Comparison of ENCODE assay signal across 1 cellular context in the genomic region with DNA sequence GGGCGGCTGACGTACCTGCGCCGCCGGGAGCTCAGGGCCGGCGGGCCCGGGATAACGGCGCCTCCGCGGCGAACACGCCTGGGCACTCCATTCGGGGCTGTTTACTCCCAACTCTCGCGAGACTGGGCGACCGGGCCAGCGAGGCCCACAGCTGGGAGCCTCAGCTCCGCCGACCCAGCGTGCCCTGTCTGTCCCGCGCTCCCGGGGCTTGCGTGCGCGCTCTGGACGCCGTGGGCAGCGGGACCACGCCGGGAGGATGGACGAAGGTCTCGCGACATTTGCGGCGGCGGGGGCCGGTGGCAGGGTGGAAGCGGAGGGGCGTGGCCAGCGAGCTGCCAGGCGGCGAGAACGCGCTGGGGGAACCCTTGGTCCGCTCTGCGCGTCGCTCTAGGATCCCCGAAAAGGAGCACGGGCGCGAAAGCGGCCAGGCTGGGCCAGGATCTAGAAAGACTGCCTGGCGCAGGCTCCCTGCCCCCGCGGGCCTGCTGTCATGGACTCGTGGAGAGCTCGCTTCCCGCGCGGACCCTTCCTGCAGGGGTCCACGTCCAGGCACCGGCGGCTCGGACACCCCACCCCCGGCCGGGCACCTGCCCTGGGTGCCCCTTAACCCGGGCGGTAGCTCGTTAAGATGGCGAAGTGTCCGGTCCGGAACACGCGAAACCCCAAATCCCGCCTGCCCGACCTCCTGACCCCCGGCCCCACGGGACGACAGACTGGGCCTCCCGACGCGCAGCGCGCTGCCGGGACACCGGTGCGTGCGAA.
TF ChIP-seq lines count a peak whose summit lies in the region.

A gene (minus strand): TSS at position 223 of the 762 bp plus-strand sequence. CDS start 15,159 bp downstream, outside the sequence.

TF ChIP-seq in HepG2, 621 proteins besides CTCF, POLR2A, EP300 and RAD21 (continued from another document and continues in another):
- TF ChIP-seq, protein P1, sequence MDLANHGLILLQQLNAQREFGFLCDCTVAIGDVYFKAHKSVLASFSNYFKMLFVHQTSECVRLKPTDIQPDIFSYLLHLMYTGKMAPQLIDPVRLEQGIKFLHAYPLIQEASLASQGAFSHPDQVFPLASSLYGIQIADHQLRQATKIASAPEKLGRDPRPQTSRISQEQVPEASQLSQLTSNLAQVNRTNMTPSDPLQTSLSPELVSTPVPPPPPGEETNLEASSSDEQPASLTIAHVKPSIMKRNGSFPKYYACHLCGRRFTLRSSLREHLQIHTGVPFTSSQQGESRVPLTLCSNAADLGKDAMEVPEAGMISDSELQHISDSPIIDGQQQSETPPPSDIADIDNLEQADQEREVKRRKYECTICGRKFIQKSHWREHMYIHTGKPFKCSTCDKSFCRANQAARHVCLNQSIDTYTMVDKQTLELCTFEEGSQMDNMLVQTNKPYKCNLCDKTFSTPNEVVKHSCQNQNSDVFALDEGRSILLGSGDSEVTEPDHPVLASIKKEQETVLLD (CRISPR knock-in tag; IDR thresholded peaks at IDR 0.05; ENCODE audit: low read depth) = peak; percentile 98
- TF ChIP-seq ZNF235 (CRISPR knock-in tag; IDR thresholded peaks at IDR 0.05; ENCODE audit: borderline replicate concordance) (peak; percentile 48; the same call in 1 of the 2 replicates), ZNF501 (CRISPR knock-in tag; IDR thresholded peaks at IDR 0.05) (peak; percentile 95), ZNF703 (CRISPR knock-in tag; IDR thresholded peaks at IDR 0.05; ENCODE audit: borderline replicate concordance) (peak; percentile 34; the same call in 1 of the 2 replicates), BHLHE40 (IDR thresholded peaks at IDR 0.05; ENCODE audit: low read length) (no peak), ZNF354B (CRISPR knock-in tag; IDR thresholded peaks at IDR 0.05) (0 out of 2 replicates have a peak, but pooled peaks have one; percentile 26), ZNF614 (CRISPR knock-in tag; IDR thresholded peaks at IDR 0.05; ENCODE audit: borderline replicate concordance) (peak; percentile 79; the same call in 1 of the 2 replicates), ATRX (CRISPR knock-in tag; IDR thresholded peaks at IDR 0.05; ENCODE audit: borderline replicate concordance) (peak; percentile 73; the same call in 1 of the 2 replicates), TP53 (CRISPR knock-in tag; conservative IDR thresholded peaks at IDR 0.05) (no peak), NFYC (CRISPR knock-in tag; IDR thresholded peaks at IDR 0.05) (no peak; the same call in 1 of the 2 replicates), NFIB (CRISPR knock-in tag; IDR thresholded peaks at IDR 0.05; ENCODE audit: borderline replicate concordance) (no peak), ZSCAN31 (CRISPR knock-in tag; IDR thresholded peaks at IDR 0.05; ENCODE audit: low read depth) (peak; percentile 84), ZNF12 (CRISPR knock-in tag; IDR thresholded peaks at IDR 0.05) (no peak), BORCS8-MEF2B (CRISPR knock-in tag; IDR thresholded peaks at IDR 0.05) (peak; percentile 25; the same call in 1 of the 2 replicates), ZNF605 (CRISPR knock-in tag; IDR thresholded peaks at IDR 0.05) (peak; percentile 97), HOXA3 (CRISPR knock-in tag; IDR thresholded peaks at IDR 0.05) (peak; percentile 79), ZBTB7B (CRISPR knock-in tag; IDR thresholded peaks at IDR 0.05) (peak; percentile 79), ZNF160 (CRISPR knock-in tag; IDR thresholded peaks at IDR 0.05) (no peak), ZNF33A (CRISPR knock-in tag; IDR thresholded peaks at IDR 0.05; ENCODE audit: borderline replicate concordance) (peak; percentile 86; the same call in 1 of the 2 replicates), SNAI1 (CRISPR knock-in tag; IDR thresholded peaks at IDR 0.05; ENCODE audit: borderline replicate concordance) (0 out of 2 replicates have a peak, but pooled peaks have one; percentile 51)
- TF ChIP-seq, protein P2, sequence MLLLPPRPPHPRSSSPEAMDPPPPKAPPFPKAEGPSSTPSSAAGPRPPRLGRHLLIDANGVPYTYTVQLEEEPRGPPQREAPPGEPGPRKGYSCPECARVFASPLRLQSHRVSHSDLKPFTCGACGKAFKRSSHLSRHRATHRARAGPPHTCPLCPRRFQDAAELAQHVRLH (CRISPR knock-in tag; IDR thresholded peaks at IDR 0.05; ENCODE audit: borderline replicate concordance, low read depth) = peak; percentile 63
- TF ChIP-seq, protein P3, sequence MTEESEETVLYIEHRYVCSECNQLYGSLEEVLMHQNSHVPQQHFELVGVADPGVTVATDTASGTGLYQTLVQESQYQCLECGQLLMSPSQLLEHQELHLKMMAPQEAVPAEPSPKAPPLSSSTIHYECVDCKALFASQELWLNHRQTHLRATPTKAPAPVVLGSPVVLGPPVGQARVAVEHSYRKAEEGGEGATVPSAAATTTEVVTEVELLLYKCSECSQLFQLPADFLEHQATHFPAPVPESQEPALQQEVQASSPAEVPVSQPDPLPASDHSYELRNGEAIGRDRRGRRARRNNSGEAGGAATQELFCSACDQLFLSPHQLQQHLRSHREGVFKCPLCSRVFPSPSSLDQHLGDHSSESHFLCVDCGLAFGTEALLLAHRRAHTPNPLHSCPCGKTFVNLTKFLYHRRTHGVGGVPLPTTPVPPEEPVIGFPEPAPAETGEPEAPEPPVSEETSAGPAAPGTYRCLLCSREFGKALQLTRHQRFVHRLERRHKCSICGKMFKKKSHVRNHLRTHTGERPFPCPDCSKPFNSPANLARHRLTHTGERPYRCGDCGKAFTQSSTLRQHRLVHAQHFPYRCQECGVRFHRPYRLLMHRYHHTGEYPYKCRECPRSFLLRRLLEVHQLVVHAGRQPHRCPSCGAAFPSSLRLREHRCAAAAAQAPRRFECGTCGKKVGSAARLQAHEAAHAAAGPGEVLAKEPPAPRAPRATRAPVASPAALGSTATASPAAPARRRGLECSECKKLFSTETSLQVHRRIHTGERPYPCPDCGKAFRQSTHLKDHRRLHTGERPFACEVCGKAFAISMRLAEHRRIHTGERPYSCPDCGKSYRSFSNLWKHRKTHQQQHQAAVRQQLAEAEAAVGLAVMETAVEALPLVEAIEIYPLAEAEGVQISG (CRISPR knock-in tag; IDR thresholded peaks at IDR 0.05) = peak; percentile 87
- TF ChIP-seq, protein P4, sequence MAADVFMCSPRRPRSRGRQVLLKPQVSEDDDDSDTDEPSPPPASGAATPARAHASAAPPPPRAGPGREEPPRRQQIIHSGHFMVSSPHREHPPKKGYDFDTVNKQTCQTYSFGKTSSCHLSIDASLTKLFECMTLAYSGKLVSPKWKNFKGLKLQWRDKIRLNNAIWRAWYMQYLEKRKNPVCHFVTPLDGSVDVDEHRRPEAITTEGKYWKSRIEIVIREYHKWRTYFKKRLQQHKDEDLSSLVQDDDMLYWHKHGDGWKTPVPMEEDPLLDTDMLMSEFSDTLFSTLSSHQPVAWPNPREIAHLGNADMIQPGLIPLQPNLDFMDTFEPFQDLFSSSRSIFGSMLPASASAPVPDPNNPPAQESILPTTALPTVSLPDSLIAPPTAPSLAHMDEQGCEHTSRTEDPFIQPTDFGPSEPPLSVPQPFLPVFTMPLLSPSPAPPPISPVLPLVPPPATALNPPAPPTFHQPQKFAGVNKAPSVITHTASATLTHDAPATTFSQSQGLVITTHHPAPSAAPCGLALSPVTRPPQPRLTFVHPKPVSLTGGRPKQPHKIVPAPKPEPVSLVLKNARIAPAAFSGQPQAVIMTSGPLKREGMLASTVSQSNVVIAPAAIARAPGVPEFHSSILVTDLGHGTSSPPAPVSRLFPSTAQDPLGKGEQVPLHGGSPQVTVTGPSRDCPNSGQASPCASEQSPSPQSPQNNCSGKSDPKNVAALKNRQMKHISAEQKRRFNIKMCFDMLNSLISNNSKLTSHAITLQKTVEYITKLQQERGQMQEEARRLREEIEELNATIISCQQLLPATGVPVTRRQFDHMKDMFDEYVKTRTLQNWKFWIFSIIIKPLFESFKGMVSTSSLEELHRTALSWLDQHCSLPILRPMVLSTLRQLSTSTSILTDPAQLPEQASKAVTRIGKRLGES (CRISPR knock-in tag; IDR thresholded peaks at IDR 0.05; ENCODE audit: borderline replicate concordance) = no peak
- TF ChIP-seq, protein P5, sequence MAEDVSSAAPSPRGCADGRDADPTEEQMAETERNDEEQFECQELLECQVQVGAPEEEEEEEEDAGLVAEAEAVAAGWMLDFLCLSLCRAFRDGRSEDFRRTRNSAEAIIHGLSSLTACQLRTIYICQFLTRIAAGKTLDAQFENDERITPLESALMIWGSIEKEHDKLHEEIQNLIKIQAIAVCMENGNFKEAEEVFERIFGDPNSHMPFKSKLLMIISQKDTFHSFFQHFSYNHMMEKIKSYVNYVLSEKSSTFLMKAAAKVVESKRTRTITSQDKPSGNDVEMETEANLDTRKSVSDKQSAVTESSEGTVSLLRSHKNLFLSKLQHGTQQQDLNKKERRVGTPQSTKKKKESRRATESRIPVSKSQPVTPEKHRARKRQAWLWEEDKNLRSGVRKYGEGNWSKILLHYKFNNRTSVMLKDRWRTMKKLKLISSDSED (CRISPR knock-in tag; IDR thresholded peaks at IDR 0.05) = no peak
- TF ChIP-seq, protein P6, sequence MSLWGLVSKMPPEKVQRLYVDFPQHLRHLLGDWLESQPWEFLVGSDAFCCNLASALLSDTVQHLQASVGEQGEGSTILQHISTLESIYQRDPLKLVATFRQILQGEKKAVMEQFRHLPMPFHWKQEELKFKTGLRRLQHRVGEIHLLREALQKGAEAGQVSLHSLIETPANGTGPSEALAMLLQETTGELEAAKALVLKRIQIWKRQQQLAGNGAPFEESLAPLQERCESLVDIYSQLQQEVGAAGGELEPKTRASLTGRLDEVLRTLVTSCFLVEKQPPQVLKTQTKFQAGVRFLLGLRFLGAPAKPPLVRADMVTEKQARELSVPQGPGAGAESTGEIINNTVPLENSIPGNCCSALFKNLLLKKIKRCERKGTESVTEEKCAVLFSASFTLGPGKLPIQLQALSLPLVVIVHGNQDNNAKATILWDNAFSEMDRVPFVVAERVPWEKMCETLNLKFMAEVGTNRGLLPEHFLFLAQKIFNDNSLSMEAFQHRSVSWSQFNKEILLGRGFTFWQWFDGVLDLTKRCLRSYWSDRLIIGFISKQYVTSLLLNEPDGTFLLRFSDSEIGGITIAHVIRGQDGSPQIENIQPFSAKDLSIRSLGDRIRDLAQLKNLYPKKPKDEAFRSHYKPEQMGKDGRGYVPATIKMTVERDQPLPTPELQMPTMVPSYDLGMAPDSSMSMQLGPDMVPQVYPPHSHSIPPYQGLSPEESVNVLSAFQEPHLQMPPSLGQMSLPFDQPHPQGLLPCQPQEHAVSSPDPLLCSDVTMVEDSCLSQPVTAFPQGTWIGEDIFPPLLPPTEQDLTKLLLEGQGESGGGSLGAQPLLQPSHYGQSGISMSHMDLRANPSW (CRISPR knock-in tag; IDR thresholded peaks at IDR 0.05; ENCODE audit: borderline replicate concordance) = peak; percentile 96; the same call in 1 of the 2 replicates
- TF ChIP-seq, protein P7, sequence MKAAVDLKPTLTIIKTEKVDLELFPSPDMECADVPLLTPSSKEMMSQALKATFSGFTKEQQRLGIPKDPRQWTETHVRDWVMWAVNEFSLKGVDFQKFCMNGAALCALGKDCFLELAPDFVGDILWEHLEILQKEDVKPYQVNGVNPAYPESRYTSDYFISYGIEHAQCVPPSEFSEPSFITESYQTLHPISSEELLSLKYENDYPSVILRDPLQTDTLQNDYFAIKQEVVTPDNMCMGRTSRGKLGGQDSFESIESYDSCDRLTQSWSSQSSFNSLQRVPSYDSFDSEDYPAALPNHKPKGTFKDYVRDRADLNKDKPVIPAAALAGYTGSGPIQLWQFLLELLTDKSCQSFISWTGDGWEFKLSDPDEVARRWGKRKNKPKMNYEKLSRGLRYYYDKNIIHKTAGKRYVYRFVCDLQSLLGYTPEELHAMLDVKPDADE (CRISPR knock-in tag; IDR thresholded peaks at IDR 0.05) = peak; percentile 40; the same call in 1 of the 2 replicates
- TF ChIP-seq, protein P8, sequence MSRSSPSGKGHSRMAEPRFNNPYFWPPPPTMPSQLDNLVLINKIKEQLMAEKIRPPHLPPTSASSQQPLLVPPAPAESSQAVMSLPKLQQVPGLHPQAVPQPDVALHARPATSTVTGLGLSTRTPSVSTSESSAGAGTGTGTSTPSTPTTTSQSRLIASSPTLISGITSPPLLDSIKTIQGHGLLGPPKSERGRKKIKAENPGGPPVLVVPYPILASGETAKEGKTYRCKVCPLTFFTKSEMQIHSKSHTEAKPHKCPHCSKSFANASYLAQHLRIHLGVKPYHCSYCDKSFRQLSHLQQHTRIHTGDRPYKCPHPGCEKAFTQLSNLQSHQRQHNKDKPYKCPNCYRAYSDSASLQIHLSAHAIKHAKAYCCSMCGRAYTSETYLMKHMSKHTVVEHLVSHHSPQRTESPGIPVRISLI (CRISPR knock-in tag; IDR thresholded peaks at IDR 0.05; ENCODE audit: borderline replicate concordance) = no peak; the same call in 1 of the 2 replicates
